In genomic region chr1:230913496-230913895, GRCh38 we compare ENCODE assay signal across 22 cellular contexts. TPM values are rescaled to one million over a fixed set of nuclear protein-coding genes. Genes with fewer than 3 reads are reported as not detected.
A peak's percentile ranks its signal among the peaks of the same experiment; 100 is the strongest.
DNase-seq lines count a peak whose midpoint lies in the region; ATAC-seq and TF ChIP-seq lines count a peak whose summit lies in the region.
"Had no signal": no experiment of that assay in that cellular context is flagged by ENCODE, and none has a peak within 500 bp of the region (broad histone marks: within the 10 kb centered on the region; RNA-seq: fewer than 3 reads in every experiment).

No MANE protein-coding gene starts in this region.

- H3K79me2 ChIP-seq in mammary epithelial cell (ENCODE audit: insufficient read depth, low read length) (no peaks in the 10 kb centered on the region), PC-3 (ENCODE audit: low read length) (no peaks in the 10 kb centered on the region)

- H3K4me3 Mint-ChIP-seq in MCF 10A (ENCODE audit: unreplicated experiment) (no peak overlapping the region), immature natural killer cell (no peak overlapping the region)
- no peak overlapping the region for H3K4me3 Mint-ChIP-seq in activated naive CD8-positive, alpha-beta T cell treated with anti-CD3 and anti-CD28 coated beads, Interleukin-2, amount 50 U/mL, for 24 hours
- H3K4me3 Mint-ChIP-seq: CD14-positive monocyte; T-helper 2 cell treated with Interferon-gamma antibody and Interleukin-4, amounts not matched to agents 5 μg/mL and 100 μg/mL, for 36 hours had no signal

- TF ChIP-seq CTCF in MCF 10A (IDR thresholded peaks at IDR 0.05; ENCODE audit: unreplicated experiment), result no peak
- no peak for TF ChIP-seq CTCF in mammary epithelial cell (conservative IDR thresholded peaks at IDR 0.05 in 1 of 2, IDR thresholded peaks at IDR 0.05 in 1 of 2; ENCODE audit: extremely low read depth in 1 of 2, insufficient read depth in 1 of 2, low read depth in 1 of 2, low read length in 2 of 2)
- TF ChIP-seq CTCF in PC-3 (conservative IDR thresholded peaks at IDR 0.05; ENCODE audit: low read depth, low read length), result no peak
- no peak for TF ChIP-seq CTCF in fibroblast of mammary gland (conservative IDR thresholded peaks at IDR 0.05; ENCODE audit: control insufficient read depth, insufficient read depth, low read depth, low read length)

- H3K27me3 ChIP-seq in mammary epithelial cell (ENCODE audit: insufficient read depth, low read length) (no peaks in the 10 kb centered on the region), PC-3 (ENCODE audit: low read length) (no peaks in the 10 kb centered on the region)
- H3K27me3 ChIP-seq: brain microvascular endothelial cell, vagina had no signal

- WGBS in mammary epithelial cell (ENCODE audit: low coverage, missing lambda C conversion rate), result 95% methylated on average over 2 of the region's 2 CpGs

- H4K20me1 ChIP-seq in mammary epithelial cell (ENCODE audit: insufficient read depth, low read length), result no peaks in the 10 kb centered on the region
- no peaks in the 10 kb centered on the region for H4K20me1 ChIP-seq in PC-3 (ENCODE audit: low read length)

- H3K27me3 Mint-ChIP-seq in MCF 10A (ENCODE audit: insufficient read depth, unreplicated experiment), result no peaks in the 10 kb centered on the region
- peaks cover 0 to 2% (median 0%) of the 10 kb centered on the region in 3 donors for H3K27me3 Mint-ChIP-seq in immature natural killer cell (ENCODE audit: low read depth in 3 of 3)
- no peaks in the 10 kb centered on the region for H3K27me3 Mint-ChIP-seq in activated naive CD8-positive, alpha-beta T cell treated with anti-CD3 and anti-CD28 coated beads, Interleukin-2, amount 50 U/mL, for 24 hours

- H3K9me3 ChIP-seq in mammary epithelial cell (replicated peaks; ENCODE audit: insufficient read depth, low read length) (no peaks in the 10 kb centered on the region), PC-3 (ENCODE audit: low read length) (no peaks in the 10 kb centered on the region)
- H3K9me3 ChIP-seq: vagina had no signal

- dilution Hi-C loops in mammary epithelial cell (cut with HindIII; ENCODE audit: low sequenced_read_pairs), result no loop called here

- in situ Hi-C loops in mammary epithelial cell (cut with MboI; ENCODE audit: low sequenced_read_pairs in 2 of 2), result loop anchor here (10.0 to 25.0 kb wide), 2 partner anchors 299 to 301 kb away; no protein-coding TSS in a partner anchor

- H3K27ac ChIP-seq in mammary epithelial cell (ENCODE audit: insufficient read depth, low read depth, low read length), result no peak overlapping the region
- H3K27ac ChIP-seq in PC-3 (ENCODE audit: low read length), result no peak overlapping the region
- H3K27ac ChIP-seq: brain microvascular endothelial cell, KMS-11, vagina had no signal

- no peaks in the 10 kb centered on the region for H3K9me2 ChIP-seq in PC-3 (replicated peaks; ENCODE audit: low read length)

- BruUV-seq in MCF 10A (replicated peaks; lab: Mats Ljungman, UMichigan), result no TSS peak
- no TSS peak for BruUV-seq in mammary epithelial cell (replicated peaks; lab: Mats Ljungman, UMichigan)
- BruUV-seq in PC-3 (replicated peaks; lab: Mats Ljungman, UMichigan), result no TSS peak

- ATAC-seq in PC-3 (no peak), HG03025 (IDR thresholded peaks at IDR 0.05; ENCODE audit: low FRiP score, unreplicated experiment) (no peak)
- ATAC-seq in activated naive CD8-positive, alpha-beta T cell treated with anti-CD3 and anti-CD28 coated beads, Interleukin-2, amount 50 U/mL, for 24 hours, result no peak

- no peak overlapping the region for H2AFZ ChIP-seq in mammary epithelial cell (ENCODE audit: low read depth, low read length)
- H2AFZ ChIP-seq in PC-3 (ENCODE audit: low read length), result no peak overlapping the region

- CTCF ChIA-PET in MCF 10A (lab: Yijun Ruan, JAX) (interaction anchor here (0.7 to 1.8 kb wide), 9 partner anchors 10 to 297 kb away, joined by 3 to 13 read pairs (median 4); partner anchors contain the start of genes ARV1 and TTC13), mammary epithelial cell (lab: Charles Lee; ENCODE audit: low non-redundant PET) (interaction anchor here (0.7 kb wide), 1 partner anchor 45 kb away, joined by 3 read pairs; no protein-coding TSS in a partner anchor), PC-3 (lab: Charles Lee) (no interaction called here)

- no peak overlapping the region for H3K4me2 ChIP-seq in mammary epithelial cell (ENCODE audit: insufficient read depth, low read depth, low read length)
- H3K4me2 ChIP-seq in PC-3 (ENCODE audit: low read length), result no peak overlapping the region
- H3K4me2 ChIP-seq: KMS-11 had no signal

- no peaks in the 10 kb centered on the region for H3K4me1 ChIP-seq in mammary epithelial cell (ENCODE audit: insufficient read depth, low read length)
- H3K4me1 ChIP-seq in PC-3 (ENCODE audit: insufficient read depth, low read length), result no peaks in the 10 kb centered on the region

- H3K36me3 Mint-ChIP-seq in MCF 10A (ENCODE audit: insufficient read depth, unreplicated experiment) (peaks cover 83% of the 10 kb centered on the region), immature natural killer cell (peaks cover 24 to 57% (median 41%) of the 10 kb centered on the region in 3 donors)
- H3K36me3 Mint-ChIP-seq in activated naive CD8-positive, alpha-beta T cell treated with anti-CD3 and anti-CD28 coated beads, Interleukin-2, amount 50 U/mL, for 24 hours (ENCODE audit: low read depth), result peaks cover 25% of the 10 kb centered on the region

- POLR2A ChIA-PET in MCF 10A (lab: Yijun Ruan, JAX) (interaction anchor here (0.5 to 1.5 kb wide), 4 partner anchors 11 to 127 kb away, joined by 3 to 4 read pairs (median 3); no protein-coding TSS in a partner anchor), PC-3 (lab: Charles Lee; ENCODE audit: unreplicated experiment) (no interaction called here)

- DNase-seq in MCF 10A (ENCODE audit: unreplicated experiment) (peak; percentile 64), mammary epithelial cell (no peak), PC-3 (peak; percentile 44), fibroblast of mammary gland (ENCODE audit: low read depth) (peak; percentile 68), immature natural killer cell (no peak), T-helper 2 cell (no peak)
- DNase-seq in activated naive CD8-positive, alpha-beta T cell treated with anti-CD3 and anti-CD28 coated beads, Interleukin-2, amount 50 U/mL, for 24 hours, result no peak
- DNase-seq: ACHN; activated CD8-positive, alpha-beta memory T cell treated with anti-CD3 and anti-CD28 coated beads for 24 hours; brain microvascular endothelial cell; cortex of kidney; NCI-H1092 treated with DMSO at 0.1 percent for 48 hours; NCI-H2029 treated with DMSO at 0.1 percent for 48 hours; nucleus accumbens; stimulated activated CD8-positive, alpha-beta memory T cell treated with anti-CD3 and anti-CD28 coated beads, Interleukin-4, amount 100 ng/mL, for 48 hours; substantia nigra had no signal

- H3K27ac Mint-ChIP-seq in MCF 10A (ENCODE audit: low read depth, unreplicated experiment) (no peak overlapping the region), immature natural killer cell (peak overlapping the region in 1 of 6 donors; percentile 41)
- H3K27ac Mint-ChIP-seq in activated naive CD8-positive, alpha-beta T cell treated with anti-CD3 and anti-CD28 coated beads, Interleukin-2, amount 50 U/mL, for 24 hours, result no peak overlapping the region
- H3K27ac Mint-ChIP-seq: activated T-helper 2 cell treated with anti-CD3 and anti-CD28 coated beads, Interferon-gamma antibody, Interleukin-2, Interleukin-4, amounts not matched to agents 10 μg/mL and 5 μg/mL and 100 μg/mL, durations not matched to agents 14 hours and 24 hours and 36 hours; T-helper 2 cell treated with Interferon-gamma antibody and Interleukin-4, amounts not matched to agents 5 μg/mL and 100 μg/mL, for 36 hours had no signal

- H3K4me3 ChIP-seq in mammary epithelial cell (replicated peaks in 1 of 3; ENCODE audit: insufficient read depth in 1 of 3, low read depth in 2 of 3, low read length in 3 of 3) (no peak overlapping the region), PC-3 (ENCODE audit: low read length) (no peak overlapping the region), fibroblast of mammary gland (ENCODE audit: control insufficient read depth, low read depth, low read length) (no peak overlapping the region)
- H3K4me3 ChIP-seq: vagina had no signal

- no peak overlapping the region for H3K9ac ChIP-seq in mammary epithelial cell (ENCODE audit: insufficient read depth, low read length)
- H3K9ac ChIP-seq in PC-3 (ENCODE audit: low read length), result no peak overlapping the region
- H3K9ac ChIP-seq: KMS-11 had no signal

- no peaks in the 10 kb centered on the region for H3F3A ChIP-seq in PC-3 (ENCODE audit: low read length, unreplicated experiment)

- no peaks in the 10 kb centered on the region for H3K9me3 Mint-ChIP-seq in MCF 10A (ENCODE audit: unreplicated experiment)
- H3K9me3 Mint-ChIP-seq in immature natural killer cell, result no peaks in the 10 kb centered on the region
- H3K9me3 Mint-ChIP-seq in activated naive CD8-positive, alpha-beta T cell treated with anti-CD3 and anti-CD28 coated beads, Interleukin-2, amount 50 U/mL, for 24 hours, result no peaks in the 10 kb centered on the region
- H3K9me3 Mint-ChIP-seq: activated T-helper 2 cell treated with anti-CD3 and anti-CD28 coated beads, Interferon-gamma antibody, Interleukin-2, Interleukin-4, amounts not matched to agents 10 μg/mL and 5 μg/mL and 100 μg/mL, durations not matched to agents 14 hours and 24 hours and 36 hours; CD14-positive monocyte; T-helper 2 cell treated with Interferon-gamma antibody and Interleukin-4, amounts not matched to agents 5 μg/mL and 100 μg/mL, for 36 hours had no signal

- intact Hi-C loops in MCF 10A (cut with micrococcal nuclease), result no loop called here
- intact Hi-C loops in mammary epithelial cell (cut with micrococcal nuclease), result no loop called here
- intact Hi-C loops in PC-3 (cut with micrococcal nuclease), result no loop called here

- peaks cover 6% of the 10 kb centered on the region for H3K4me1 Mint-ChIP-seq in MCF 10A (ENCODE audit: insufficient read depth, unreplicated experiment)
- no peaks in the 10 kb centered on the region for H3K4me1 Mint-ChIP-seq in immature natural killer cell
- H3K4me1 Mint-ChIP-seq in activated naive CD8-positive, alpha-beta T cell treated with anti-CD3 and anti-CD28 coated beads, Interleukin-2, amount 50 U/mL, for 24 hours, result peaks cover 7% of the 10 kb centered on the region
- H3K4me1 Mint-ChIP-seq: CD14-positive monocyte had no signal

- H3K36me3 ChIP-seq in mammary epithelial cell (ENCODE audit: insufficient read depth, low read length) (peaks cover under 1% of the 10 kb centered on the region), PC-3 (ENCODE audit: low read depth, low read length) (peaks cover 11% of the 10 kb centered on the region)
- H3K36me3 ChIP-seq: brain microvascular endothelial cell had no signal

RNA-seq across cellular contexts. Expression of gene C1orf198, which starts 45.2 kb away (rescaled TPM):
- total RNA-seq in MCF 10A (2022) (13.7 and 19.2 TPM in 2 replicates), mammary epithelial cell (10 to 100 TPM in 1 of 2 donors, 1 to 10 TPM in 1; 8.8 to 25.7 TPM), PC-3 (2014; rRNA removed) (24.5 and 24.8 TPM in 2 replicates)
- polyA plus RNA-seq in mammary epithelial cell (6.7 TPM), immature natural killer cell (1 to 10 TPM; 2.6 to 4.9 (median 4.8) TPM)
- polyA minus RNA-seq in mammary epithelial cell, result 21.9 TPM

Comparison
In these comparisons a context has a peak if more than half of its experiments do, and no peak if none do; other contexts are left out.
1. DNase-seq: peak in MCF 10A (single experiment), PC-3 (single experiment) and fibroblast of mammary gland (single experiment); none in mammary epithelial cell (single experiment), immature natural killer cell (0 of 3), activated naive CD8-positive, alpha-beta T cell treated with anti-CD3 and anti-CD28 coated beads, Interleukin-2, amount 50 U/mL, for 24 hours (single experiment) and T-helper 2 cell (0 of 5).